8 cellular contexts compared by ENCODE assay signal in the genomic region with DNA sequence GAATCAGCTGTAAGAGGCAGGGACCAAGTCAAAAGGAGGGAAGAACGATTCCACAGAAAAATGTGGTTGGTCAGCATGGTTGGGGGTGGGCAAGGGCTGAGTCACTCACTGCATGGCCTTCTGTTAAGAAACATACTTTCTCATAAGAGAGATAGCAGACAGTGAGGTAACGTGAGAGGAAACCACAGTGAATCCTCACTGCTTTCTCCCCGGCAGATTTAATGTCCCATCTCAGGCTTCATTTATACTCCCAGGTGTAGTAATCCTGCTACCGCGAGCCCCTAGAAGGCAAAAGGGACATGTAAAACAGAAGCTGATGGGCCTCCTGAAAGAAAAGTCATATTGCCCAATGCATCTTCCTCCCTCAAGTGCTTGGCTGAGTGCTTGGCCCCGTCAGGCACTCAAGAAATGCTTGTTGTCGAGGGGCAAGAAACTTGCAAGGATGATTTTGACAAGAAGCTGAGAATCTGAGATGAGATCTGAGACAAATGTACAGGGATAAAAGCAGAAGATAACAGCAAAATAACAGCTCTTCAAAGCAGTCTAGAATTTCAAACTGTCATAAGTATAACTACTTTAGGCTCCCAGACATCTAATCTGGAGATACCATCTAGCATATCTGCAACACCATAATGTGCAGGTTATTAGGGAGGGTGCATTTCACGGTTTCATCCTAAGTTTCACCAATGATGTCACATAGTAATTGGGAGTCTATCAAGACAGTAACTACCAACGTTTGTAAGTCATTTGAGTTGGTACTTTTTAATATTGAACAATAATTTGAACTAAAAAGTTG. TPM values are rescaled to one million over a fixed set of nuclear protein-coding genes. Genes with fewer than 3 reads are reported as not detected.
DNase-seq lines count a peak whose midpoint lies in the region; ATAC-seq, FAIRE-seq and TF ChIP-seq lines count a peak whose summit lies in the region.

No MANE protein-coding gene starts in this region.

- no peak for TF ChIP-seq CTCF in right lobe of liver (IDR thresholded peaks at IDR 0.05)
- no peak for TF ChIP-seq CTCF in HepG2 (CRISPR knock-in tag; IDR thresholded peaks at IDR 0.05)
- TF ChIP-seq CTCF in PC-3 (conservative IDR thresholded peaks at IDR 0.05; ENCODE audit: low read depth, low read length), result no peak
- TF ChIP-seq CTCF in coronary artery (IDR thresholded peaks at IDR 0.05), result no peak
- TF ChIP-seq CTCF in neutrophil (IDR thresholded peaks at IDR 0.05), result no peak

- H3K9me3 ChIP-seq in right lobe of liver, result no peaks in the 10 kb centered on the region
- H3K9me3 ChIP-seq in HepG2 (ENCODE audit: low read length), result no peaks in the 10 kb centered on the region
- H3K9me3 ChIP-seq in PC-3 (ENCODE audit: low read length), result no peaks in the 10 kb centered on the region
- H3K9me3 ChIP-seq in neutrophil, result no peaks in the 10 kb centered on the region

- BruUV-seq in HepG2 (replicated peaks; lab: Mats Ljungman, UMichigan) (no TSS peak), PC-3 (replicated peaks; lab: Mats Ljungman, UMichigan) (no TSS peak)

- no peak for TF ChIP-seq EP300 in HepG2 (IDR thresholded peaks at IDR 0.05; ENCODE audit: low read depth in 2 of 2, low read length in 2 of 2)
- no peak for TF ChIP-seq EP300 in HepG2 (CRISPR knock-in tag; IDR thresholded peaks at IDR 0.05; ENCODE audit: borderline replicate concordance)

- H3F3A ChIP-seq in PC-3 (ENCODE audit: low read length, unreplicated experiment), result no peaks in the 10 kb centered on the region

- peak; percentile 46 to 74 (median 70) for ATAC-seq in right lobe of liver
- no peak for ATAC-seq in HepG2
- no peak; the same call in 1 of the 2 replicates for ATAC-seq in PC-3
- no peak for ATAC-seq in GM21786 (IDR thresholded peaks at IDR 0.05; ENCODE audit: unreplicated experiment)
- ATAC-seq in GM18517 (IDR thresholded peaks at IDR 0.05; ENCODE audit: unreplicated experiment), result no peak

- H3K36me3 ChIP-seq in right lobe of liver, result no peaks in the 10 kb centered on the region
- H3K36me3 ChIP-seq in HepG2 (replicated peaks in 1 of 2; ENCODE audit: control insufficient read depth in 1 of 2, insufficient read depth in 2 of 2, low read length in 2 of 2), result no peaks in the 10 kb centered on the region
- H3K36me3 ChIP-seq in PC-3 (ENCODE audit: low read depth, low read length), result no peaks in the 10 kb centered on the region
- no peaks in the 10 kb centered on the region for H3K36me3 ChIP-seq in neutrophil

- H3K4me1 ChIP-seq in right lobe of liver, result no peaks in the 10 kb centered on the region
- peaks cover 12% of the 10 kb centered on the region for H3K4me1 ChIP-seq in HepG2 (ENCODE audit: insufficient read depth, low read length)
- H3K4me1 ChIP-seq in PC-3 (ENCODE audit: insufficient read depth, low read length), result peaks cover 15% of the 10 kb centered on the region
- H3K4me1 ChIP-seq in neutrophil (ENCODE audit: control insufficient read depth in 1 of 2, insufficient read depth in 1 of 2, low read depth in 1 of 2, low read length in 1 of 2), result peaks cover 61 to 62% of the 10 kb centered on the region in 2 experiments

- H3K9ac ChIP-seq in HepG2 (ENCODE audit: insufficient read depth, low read depth, low read length) (no peak overlapping the region), PC-3 (ENCODE audit: low read length) (no peak overlapping the region)

- H3K4me3 ChIP-seq in right lobe of liver (no peak overlapping the region), HepG2 (replicated peaks in 1 of 3; ENCODE audit: insufficient read depth in 1 of 3, low read depth in 2 of 3, low read length in 3 of 3) (no peak overlapping the region), PC-3 (ENCODE audit: low read length) (no peak overlapping the region), coronary artery (no peak overlapping the region), neutrophil (ENCODE audit: low read depth in 1 of 2, low read length in 1 of 2) (peak overlapping the region in 1 of 2 experiments; percentile 34)

- intact Hi-C loops in right lobe of liver (cut with DNase I) (no loop called here), HepG2 (cut with micrococcal nuclease; ENCODE audit: unreplicated experiment) (no loop called here), PC-3 (cut with micrococcal nuclease) (no loop called here)

- in situ Hi-C loops in HepG2 (cut with HindIII; ENCODE audit: extremely low pct_ligation_motif_present, low pct_unique_long_range_greater_than_20kb), result no loop called here

- 41% methylated on average over 7 of the region's 9 CpGs for WGBS in right lobe of liver (ENCODE audit: insufficient coverage, low coverage, low lambda C conversion rate, missing lambda C conversion rate)
- 90% methylated on average over 7 of the region's 9 CpGs for WGBS in HepG2 (ENCODE audit: low lambda C conversion rate)

- CTCF ChIA-PET in HepG2 (lab: Yijun Ruan, JAX; ENCODE audit: low intra/inter-chr PET ratio, low total read pairs), result no interaction called here
- CTCF ChIA-PET in PC-3 (lab: Charles Lee), result no interaction called here

- H3K4me2 ChIP-seq in HepG2 (ENCODE audit: low read depth, low read length) (no peak overlapping the region), PC-3 (ENCODE audit: low read length) (no peak overlapping the region)

- TF ChIP-seq RAD21 in HepG2 (CRISPR knock-in tag; IDR thresholded peaks at IDR 0.05), result no peak

- DNase-seq in right lobe of liver (no peak), HepG2 (ENCODE audit: low spot score) (no peak), PC-3 (peak; percentile 59), coronary artery (ENCODE audit: low spot score) (peak; percentile 57), NCI-H187 treated with DMSO at 0.1 percent for 48 hours (lab: John Stamatoyannopoulos, UW) (no peak)

- no peak for FAIRE-seq in HepG2 (lab: Jason Lieb, UNC)

- no peaks in the 10 kb centered on the region for H3K9me2 ChIP-seq in PC-3 (replicated peaks; ENCODE audit: low read length)

- no peak for TF ChIP-seq POLR2A in right lobe of liver (IDR thresholded peaks at IDR 0.05)
- TF ChIP-seq POLR2A in HepG2 (IDR thresholded peaks at IDR 0.05; ENCODE audit: insufficient read depth in 1 of 2, low read depth in 2 of 2, low read length in 2 of 2), result no peak

- no peak overlapping the region for H2AFZ ChIP-seq in HepG2 (ENCODE audit: low read length)
- no peak overlapping the region for H2AFZ ChIP-seq in PC-3 (ENCODE audit: low read length)

- H3K79me2 ChIP-seq in HepG2 (ENCODE audit: insufficient read depth, low read length) (no peaks in the 10 kb centered on the region), PC-3 (ENCODE audit: low read length) (no peaks in the 10 kb centered on the region)

- H3K27ac ChIP-seq in right lobe of liver (no peak overlapping the region), HepG2 (ENCODE audit: extremely low read length, insufficient read depth, low read length) (no peak overlapping the region), PC-3 (ENCODE audit: low read length) (no peak overlapping the region), coronary artery (peak overlapping the region in 1 of 2 donors; percentile 5), neutrophil (peak overlapping the region; percentile 76)

- POLR2A ChIA-PET in HepG2 (lab: Yijun Ruan, JAX) (no interaction called here), PC-3 (lab: Charles Lee; ENCODE audit: unreplicated experiment) (no interaction called here)

- H3K27me3 ChIP-seq in right lobe of liver (no peaks in the 10 kb centered on the region), HepG2 (ENCODE audit: control insufficient read depth in 1 of 2, insufficient read depth in 2 of 2, low read length in 2 of 2) (no peaks in the 10 kb centered on the region), PC-3 (ENCODE audit: low read length) (no peaks in the 10 kb centered on the region), neutrophil (no peaks in the 10 kb centered on the region)

- H4K20me1 ChIP-seq in HepG2 (ENCODE audit: insufficient read depth, low read length) (no peaks in the 10 kb centered on the region), PC-3 (ENCODE audit: low read length) (no peaks in the 10 kb centered on the region)

TF ChIP-seq in HepG2, 621 proteins besides CTCF, POLR2A, EP300 and RAD21 (continues in another document):
- TF ChIP-seq NR2C2 (CRISPR knock-in tag; IDR thresholded peaks at IDR 0.05; ENCODE audit: borderline replicate concordance), result no peak
- TF ChIP-seq, protein P1, sequence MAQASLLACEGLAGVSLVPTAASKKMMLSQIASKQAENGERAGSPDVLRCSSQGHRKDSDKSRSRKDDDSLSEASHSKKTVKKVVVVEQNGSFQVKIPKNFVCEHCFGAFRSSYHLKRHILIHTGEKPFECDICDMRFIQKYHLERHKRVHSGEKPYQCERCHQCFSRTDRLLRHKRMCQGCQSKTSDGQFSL (CRISPR knock-in tag; IDR thresholded peaks at IDR 0.05), result no peak
- no peak for TF ChIP-seq ZNF256 (CRISPR knock-in tag; conservative IDR thresholded peaks at IDR 0.05)

RNA-seq across cellular contexts. Expression of a gene that starts 40.2 kb away (rescaled TPM):
- total RNA-seq in right lobe of liver, result 10 to 100 TPM in 2 of 6 experiments, 1 to 10 TPM in 4; 7.3 to 14.1 (median 8.9) TPM
- 10.4 and 12.6 TPM in 2 replicates for total RNA-seq in HepG2 (2016; rRNA removed; fragmentation: Illumina TruSeq; extraction: Trizol)
- total RNA-seq in HepG2 (2016; cell fraction: cytosol; rRNA removed; fragmentation: Illumina TruSeq; extraction: Trizol; ENCODE audit: low read depth), result 6.6 and 8.2 TPM in 2 replicates
- total RNA-seq in HepG2 (2016; cell fraction: insoluble cytoplasmic fraction; rRNA removed; fragmentation: Illumina TruSeq; extraction: Trizol), result 10.1 and 10.9 TPM in 2 replicates
- total RNA-seq in HepG2 (2016; cell fraction: membrane; rRNA removed; fragmentation: Illumina TruSeq; extraction: Trizol), result 19.6 and 22.2 TPM in 2 replicates
- total RNA-seq in HepG2 (2016; cell fraction: nucleus; rRNA removed; fragmentation: Illumina TruSeq; extraction: Trizol), result 5.4 and 10.1 TPM in 2 replicates
- 9.2 and 10.0 TPM in 2 replicates for polyA plus RNA-seq in HepG2 (2011; rRNA removed)
- 8.3 and 10.3 TPM in 2 replicates for polyA plus RNA-seq in HepG2 (2011; cell fraction: cytosol; rRNA removed)
- polyA plus RNA-seq in HepG2 (2011; cell fraction: nucleus; rRNA removed), result 4.1 and 5.0 TPM in 2 replicates
- polyA plus RNA-seq in HepG2 (2012), result 16.3 and 20.9 TPM in 2 replicates
- 10.8 and 11.2 TPM in 2 replicates for polyA plus RNA-seq in HepG2 (2016; cell fraction: cytosol; fragmentation: Illumina TruSeq; extraction: Trizol; ENCODE audit: low read depth)
- polyA plus RNA-seq in HepG2 (2016; cell fraction: insoluble cytoplasmic fraction; fragmentation: Illumina TruSeq; extraction: Trizol; ENCODE audit: low read depth), result 19.5 and 20.3 TPM in 2 replicates
- 23.3 and 26.3 TPM in 2 replicates for polyA plus RNA-seq in HepG2 (2016; cell fraction: membrane; fragmentation: Illumina TruSeq; extraction: Trizol; ENCODE audit: low read depth)
- polyA plus RNA-seq in HepG2 (2016; cell fraction: nucleus; fragmentation: Illumina TruSeq; extraction: Trizol; ENCODE audit: insufficient read depth, low read depth), result 14.0 and 14.2 TPM in 2 replicates
- 8.4 and 23.9 TPM in 2 replicates for polyA minus RNA-seq in HepG2 (2011; rRNA and poly(A)+ RNA removed; ENCODE audit: low replicate concordance)
- 10.6 and 12.6 TPM in 2 replicates for polyA minus RNA-seq in HepG2 (2011; cell fraction: cytosol; rRNA and poly(A)+ RNA removed)
- 8.4 and 18.0 TPM in 2 replicates for polyA minus RNA-seq in HepG2 (2011; cell fraction: nucleus; rRNA and poly(A)+ RNA removed)
- total RNA-seq in PC-3 (2014; rRNA removed), result 20.7 and 24.5 TPM in 2 replicates

Comparison
In these comparisons a context has a peak if more than half of its experiments do, and no peak if none do; other contexts are left out.
1. ATAC-seq: peak in right lobe of liver (4 of 4); none in HepG2 (single experiment), PC-3 (single experiment), GM21786 (single experiment) and GM18517 (single experiment).
2. DNase-seq: peak in PC-3 (single experiment) and coronary artery (single experiment); none in right lobe of liver (0 of 3), HepG2 (single experiment) and NCI-H187 treated with DMSO at 0.1 percent for 48 hours (single experiment).